In the genomic region with DNA sequence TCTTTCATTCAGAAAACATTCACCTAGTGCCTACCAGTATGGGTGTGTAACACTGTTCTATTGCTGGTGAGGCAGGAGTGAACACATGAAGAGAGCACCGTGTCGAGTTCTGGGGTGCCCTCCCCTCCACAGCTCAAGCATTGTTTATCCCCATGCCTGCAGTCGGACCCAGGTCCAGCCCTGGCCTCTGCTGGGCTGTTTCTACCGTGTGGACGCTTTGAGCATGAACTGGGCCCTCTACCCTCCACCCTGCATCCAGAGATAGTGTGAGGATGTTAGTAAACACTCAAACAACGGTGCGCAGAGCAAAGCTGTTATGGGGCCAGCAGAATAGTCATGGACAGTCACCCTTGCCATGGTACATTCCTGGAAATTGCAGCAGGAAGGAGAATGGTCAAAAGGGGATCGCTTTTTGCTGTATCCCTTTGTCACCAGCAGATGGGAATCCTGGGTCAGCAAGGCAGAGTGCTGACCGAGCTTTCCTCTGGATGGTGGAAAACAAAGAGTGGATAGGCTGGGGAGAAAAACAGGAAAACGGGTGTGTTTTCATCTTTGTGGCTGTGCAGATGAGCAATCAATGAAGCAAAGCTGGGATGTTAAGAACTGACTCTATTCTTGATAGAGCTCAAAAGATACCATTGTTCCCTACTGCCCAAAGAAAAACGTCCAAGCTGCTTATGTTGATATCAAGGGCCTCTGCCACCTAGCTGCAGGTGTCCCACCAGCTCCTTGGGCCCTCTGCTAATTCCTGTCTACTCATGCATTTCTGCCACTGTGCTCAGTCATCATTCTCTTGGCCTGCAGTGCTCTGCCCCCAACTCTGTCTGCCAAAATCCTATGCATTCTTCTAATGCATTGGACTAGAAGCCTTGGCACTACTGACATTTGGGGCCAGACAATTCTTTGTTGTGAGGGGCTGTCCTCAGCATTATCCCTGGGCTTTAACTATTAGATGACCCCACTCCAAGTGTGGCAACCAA, we compare ENCODE assay signal across 11 cellular contexts. TPM values are rescaled to one million over a fixed set of nuclear protein-coding genes. Genes with fewer than 3 reads are reported as not detected.
DNase-seq lines count a peak whose midpoint lies in the region; ATAC-seq, FAIRE-seq and TF ChIP-seq lines count a peak whose summit lies in the region.
"Had no signal": no experiment of that assay in that cellular context is flagged by ENCODE, and none has a peak within 500 bp of the region (broad histone marks: within the 10 kb centered on the region; RNA-seq: fewer than 3 reads in every experiment).

No MANE protein-coding gene starts in this region.

- 0 out of 2 replicates have a peak, but pooled peaks have one; percentile 12 for TF ChIP-seq CTCF in C4-2B (conservative IDR thresholded peaks at IDR 0.05)
- TF ChIP-seq CTCF in RWPE1 (conservative IDR thresholded peaks at IDR 0.05; ENCODE audit: low read depth): no peak
- TF ChIP-seq CTCF in neural cell (IDR thresholded peaks at IDR 0.05; ENCODE audit: poor library complexity, severe bottlenecking): no peak

- peaks cover 0 to 2% (median 0%) of the 10 kb centered on the region in 4 donors for H3K4me1 Mint-ChIP-seq in naive thymus-derived CD8-positive, alpha-beta T cell
- H3K4me1 Mint-ChIP-seq in T-cell: no peaks in the 10 kb centered on the region

- H3K4me2 ChIP-seq in neural cell (ENCODE audit: low read length): no peak overlapping the region

- peak; percentile 13 for DNase-seq in RWPE1 (ENCODE audit: low spot score)
- peak; percentile 34 to 49 for DNase-seq in frontal cortex (ENCODE audit: low spot score in 2 of 2)
- no peak for DNase-seq in naive thymus-derived CD8-positive, alpha-beta T cell
- DNase-seq in T-cell: no peak
- no peak for DNase-seq in GM19240 (ENCODE audit: insufficient read length, low spot score)
- DNase-seq: activated naive CD4-positive, alpha-beta T cell treated with Interleukin-2 at 50 U/mL for 16 hours; stimulated activated naive CD4-positive, alpha-beta T cell had no signal

- POLR2A ChIA-PET in RWPE1 (lab: Yijun Ruan, JAX; ENCODE audit: low non-redundant PET) (no interaction called here), T-cell (lab: Charles Lee) (no interaction called here)
- POLR2A ChIA-PET in naive thymus-derived CD8-positive, alpha-beta T cell (lab: Charles Lee): no interaction called here

- H3K4me3 Mint-ChIP-seq in naive thymus-derived CD8-positive, alpha-beta T cell: no peak overlapping the region
- H3K4me3 Mint-ChIP-seq in T-cell: no peak overlapping the region

- H3K36me3 ChIP-seq in neural cell (ENCODE audit: insufficient read depth, low read length): no peaks in the 10 kb centered on the region

- peak; percentile 18 for TF ChIP-seq RAD21 in neural cell (conservative IDR thresholded peaks at IDR 0.05)

- no peak for FAIRE-seq in frontal cortex (lab: Jason Lieb, UNC)
- FAIRE-seq: G401.6 had no signal

- H3K27me3 ChIP-seq in neural cell (ENCODE audit: insufficient read depth, low read depth, low read length): no peaks in the 10 kb centered on the region

- H3F3A ChIP-seq in neural cell (ENCODE audit: insufficient read depth, low read length, poor library complexity, severe bottlenecking): no peaks in the 10 kb centered on the region

- no peak overlapping the region for H2AFZ ChIP-seq in neural cell (ENCODE audit: low read depth, low read length)

- no peak overlapping the region for H3K9ac ChIP-seq in neural cell (ENCODE audit: low read length)

- H3K27ac ChIP-seq in C4-2B (no peak overlapping the region), RWPE1 (no peak overlapping the region), neural cell (ENCODE audit: low read length) (no peak overlapping the region)

- H3K27me3 Mint-ChIP-seq in naive thymus-derived CD8-positive, alpha-beta T cell: peaks cover 12 to 16% (median 14%) of the 10 kb centered on the region in 5 donors
- H3K27me3 Mint-ChIP-seq in T-cell: peaks cover 15 to 34% of the 10 kb centered on the region in 2 donors

- TF ChIP-seq EP300 in neural cell (conservative IDR thresholded peaks at IDR 0.05; ENCODE audit: poor library complexity, severe bottlenecking): no peak

- no peaks in the 10 kb centered on the region for H3K36me3 Mint-ChIP-seq in naive thymus-derived CD8-positive, alpha-beta T cell
- H3K36me3 Mint-ChIP-seq in T-cell: no peaks in the 10 kb centered on the region

- no peaks in the 10 kb centered on the region for H4K20me1 ChIP-seq in neural cell (ENCODE audit: insufficient read depth)

- CTCF ChIA-PET in RWPE1 (lab: Yijun Ruan, JAX): interaction anchor here (0.7 to 1.1 kb wide), 2 partner anchors 155 to 173 kb away, joined by 3 read pairs; no protein-coding TSS in a partner anchor
- CTCF ChIA-PET in T-cell (lab: Charles Lee): interaction anchor here (0.5 to 1.3 kb wide), 2 partner anchors 67 to 77 kb away, joined by 3 read pairs; no protein-coding TSS in a partner anchor

- H3K79me2 ChIP-seq in neural cell (replicated peaks; ENCODE audit: insufficient read depth, low read length): no peaks in the 10 kb centered on the region

- H3K27ac Mint-ChIP-seq in naive thymus-derived CD8-positive, alpha-beta T cell: no peak overlapping the region
- H3K27ac Mint-ChIP-seq in T-cell: no peak overlapping the region

- no peaks in the 10 kb centered on the region for H3K9me2 ChIP-seq in neural cell (ENCODE audit: insufficient read depth, low read length)

- H3K4me3 ChIP-seq in neural cell (ENCODE audit: low read length): no peak overlapping the region

- H3K9me3 ChIP-seq in neural cell (ENCODE audit: low read length): no peaks in the 10 kb centered on the region

- no peaks in the 10 kb centered on the region for H3K9me3 Mint-ChIP-seq in naive thymus-derived CD8-positive, alpha-beta T cell
- no peaks in the 10 kb centered on the region for H3K9me3 Mint-ChIP-seq in T-cell

- ATAC-seq in naive thymus-derived CD8-positive, alpha-beta T cell: no peak
- ATAC-seq in T-cell (replicated peaks in 1 of 4) (no peak), GM19452 (IDR thresholded peaks at IDR 0.05; ENCODE audit: unreplicated experiment) (no peak)

TF ChIP-seq in neural cell, 6 proteins besides CTCF, POLR2A, EP300 and RAD21:
- TF ChIP-seq, protein P1, sequence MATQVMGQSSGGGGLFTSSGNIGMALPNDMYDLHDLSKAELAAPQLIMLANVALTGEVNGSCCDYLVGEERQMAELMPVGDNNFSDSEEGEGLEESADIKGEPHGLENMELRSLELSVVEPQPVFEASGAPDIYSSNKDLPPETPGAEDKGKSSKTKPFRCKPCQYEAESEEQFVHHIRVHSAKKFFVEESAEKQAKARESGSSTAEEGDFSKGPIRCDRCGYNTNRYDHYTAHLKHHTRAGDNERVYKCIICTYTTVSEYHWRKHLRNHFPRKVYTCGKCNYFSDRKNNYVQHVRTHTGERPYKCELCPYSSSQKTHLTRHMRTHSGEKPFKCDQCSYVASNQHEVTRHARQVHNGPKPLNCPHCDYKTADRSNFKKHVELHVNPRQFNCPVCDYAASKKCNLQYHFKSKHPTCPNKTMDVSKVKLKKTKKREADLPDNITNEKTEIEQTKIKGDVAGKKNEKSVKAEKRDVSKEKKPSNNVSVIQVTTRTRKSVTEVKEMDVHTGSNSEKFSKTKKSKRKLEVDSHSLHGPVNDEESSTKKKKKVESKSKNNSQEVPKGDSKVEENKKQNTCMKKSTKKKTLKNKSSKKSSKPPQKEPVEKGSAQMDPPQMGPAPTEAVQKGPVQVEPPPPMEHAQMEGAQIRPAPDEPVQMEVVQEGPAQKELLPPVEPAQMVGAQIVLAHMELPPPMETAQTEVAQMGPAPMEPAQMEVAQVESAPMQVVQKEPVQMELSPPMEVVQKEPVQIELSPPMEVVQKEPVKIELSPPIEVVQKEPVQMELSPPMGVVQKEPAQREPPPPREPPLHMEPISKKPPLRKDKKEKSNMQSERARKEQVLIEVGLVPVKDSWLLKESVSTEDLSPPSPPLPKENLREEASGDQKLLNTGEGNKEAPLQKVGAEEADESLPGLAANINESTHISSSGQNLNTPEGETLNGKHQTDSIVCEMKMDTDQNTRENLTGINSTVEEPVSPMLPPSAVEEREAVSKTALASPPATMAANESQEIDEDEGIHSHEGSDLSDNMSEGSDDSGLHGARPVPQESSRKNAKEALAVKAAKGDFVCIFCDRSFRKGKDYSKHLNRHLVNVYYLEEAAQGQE (IDR thresholded peaks at IDR 0.05; ENCODE audit: borderline replicate concordance): no peak
- no peak for TF ChIP-seq POLR2AphosphoS5 (IDR thresholded peaks at IDR 0.05)
- no peak for TF ChIP-seq EZH2 (IDR thresholded peaks at IDR 0.05; ENCODE audit: borderline replicate concordance, insufficient read depth, low read length, poor library complexity, severe bottlenecking)
- no peak for TF ChIP-seq MXI1 (conservative IDR thresholded peaks at IDR 0.05; ENCODE audit: poor library complexity, severe bottlenecking)
- no peak for TF ChIP-seq TAF1 (IDR thresholded peaks at IDR 0.05; ENCODE audit: low read depth)
- no peak for TF ChIP-seq SMC3 (conservative IDR thresholded peaks at IDR 0.05; ENCODE audit: poor library complexity)

RNA-seq across cellular contexts. Expression of a gene that starts 38.7 kb away (rescaled TPM):
- total RNA-seq in frontal cortex (147 TPM), T-cell (1 to 10 TPM in 1 of 5 donors, under 1 TPM in 3, not detected in 1; 0.12 to 1.0 (median 0.18) TPM)
- polyA plus RNA-seq in neural cell: 111 and 121 TPM in 2 replicates
- 173 and 211 TPM in 2 replicates for polyA minus RNA-seq in neural cell
- under 1 TPM in 1 of 2 experiments, not detected in 1; 0.10 TPM for total RNA-seq in naive thymus-derived CD8-positive, alpha-beta T cell
- polyA plus RNA-seq in naive thymus-derived CD8-positive, alpha-beta T cell: not detected

Comparison
In these comparisons a context has a peak if more than half of its experiments do, and no peak if none do; other contexts are left out.
1. DNase-seq: peak in RWPE1 (single experiment) and frontal cortex (2 of 2); none in naive thymus-derived CD8-positive, alpha-beta T cell (0 of 10), T-cell (0 of 34) and GM19240 (single experiment).
2. RNA of a gene that starts 38.7 kb away (total RNA-seq): 147 TPM in frontal cortex (single experiment); 0.12 to 1.0 TPM in T-cell and 0.10 TPM in naive thymus-derived CD8-positive, alpha-beta T cell; every median in the first group is over 10 times any median in the second.